In genomic region chr15:33135355-33135781, GRCh38 we compare ENCODE assay signal across 15 cellular contexts. TPM values are rescaled to one million over a fixed set of nuclear protein-coding genes. Genes with fewer than 3 reads are reported as not detected.
DNase-seq lines count a peak whose midpoint lies in the region; ATAC-seq and TF ChIP-seq lines count a peak whose summit lies in the region.
"Had no signal": no experiment of that assay in that cellular context is flagged by ENCODE, and none has a peak within 500 bp of the region (broad histone marks: within the 10 kb centered on the region; RNA-seq: fewer than 3 reads in every experiment).

No MANE protein-coding gene starts in this region.

- no peaks in the 10 kb centered on the region for H3K36me3 ChIP-seq in mammary epithelial cell (ENCODE audit: insufficient read depth, low read length)
- H3K36me3 ChIP-seq in psoas muscle (ENCODE audit: insufficient read depth in 1 of 2, low read depth in 1 of 2) = no peaks in the 10 kb centered on the region
- H3K36me3 ChIP-seq: MG63 had no signal

- in situ Hi-C loops in G401 (cut with HindIII; ENCODE audit: low sequenced_read_pairs) = no loop called here
- in situ Hi-C loops in mammary epithelial cell (cut with MboI; ENCODE audit: low sequenced_read_pairs in 2 of 2) = loop anchor here (10.0 to 25.0 kb wide), 6 partner anchors 51 to 491 kb away; partner anchors contain the start of gene SCG5 (in 1 of the 2)
- in situ Hi-C loops in KBM-7 (cut with MboI; ENCODE audit: low pct_unique_long_range_greater_than_20kb, low sequenced_read_pairs) = no loop called here

- intact Hi-C loops in mammary epithelial cell (cut with micrococcal nuclease) (loop anchor here (10.0 kb wide), 1 partner anchor 181 kb away; no protein-coding TSS in a partner anchor), left cardiac atrium (cut with DNase I) (no loop called here), psoas muscle (cut with DNase I) (loop anchor here (10.0 kb wide), 1 partner anchor 471 kb away; no protein-coding TSS in a partner anchor)

- H3K27me3 ChIP-seq in mammary epithelial cell (ENCODE audit: insufficient read depth, low read length) = no peaks in the 10 kb centered on the region
- no peaks in the 10 kb centered on the region for H3K27me3 ChIP-seq in psoas muscle (ENCODE audit: insufficient read depth in 3 of 3, low read length in 2 of 3)
- H3K27me3 ChIP-seq: MG63 had no signal

- no peak overlapping the region for H3K4me2 ChIP-seq in mammary epithelial cell (ENCODE audit: insufficient read depth, low read depth, low read length)

- H3K79me2 ChIP-seq in mammary epithelial cell (ENCODE audit: insufficient read depth, low read length) = no peaks in the 10 kb centered on the region

- H3K27ac ChIP-seq in mammary epithelial cell (ENCODE audit: insufficient read depth, low read depth, low read length) = no peak overlapping the region
- H3K27ac ChIP-seq in psoas muscle = peak overlapping the region; percentile 51
- H3K27ac ChIP-seq: RWPE1 had no signal

- no peak overlapping the region for H3K9ac ChIP-seq in mammary epithelial cell (ENCODE audit: insufficient read depth, low read length)

- ATAC-seq in left cardiac atrium (peak; percentile 70 to 72), psoas muscle (peak; percentile 78 to 89 (median 85))

- BruUV-seq in mammary epithelial cell (replicated peaks; lab: Mats Ljungman, UMichigan) = no TSS peak

- H2AFZ ChIP-seq in mammary epithelial cell (ENCODE audit: low read depth, low read length) = peak overlapping the region; percentile 83

- dilution Hi-C loops in mammary epithelial cell (cut with HindIII; ENCODE audit: low sequenced_read_pairs) = no loop called here

- CTCF ChIA-PET in mammary epithelial cell (lab: Charles Lee; ENCODE audit: low non-redundant PET) = no interaction called here

- H4K20me1 ChIP-seq in mammary epithelial cell (ENCODE audit: insufficient read depth, low read length) = no peaks in the 10 kb centered on the region

- TF ChIP-seq CTCF in mammary epithelial cell (conservative IDR thresholded peaks at IDR 0.05 in 1 of 2, IDR thresholded peaks at IDR 0.05 in 1 of 2; ENCODE audit: extremely low read depth in 1 of 2, insufficient read depth in 1 of 2, low read depth in 1 of 2, low read length in 2 of 2) = no peak
- no peak for TF ChIP-seq CTCF in psoas muscle (IDR thresholded peaks at IDR 0.05)
- no peak for TF ChIP-seq CTCF in GM20000 (IDR thresholded peaks at IDR 0.05; ENCODE audit: extremely low read depth, missing control alignments)

- H3K4me1 ChIP-seq in mammary epithelial cell (ENCODE audit: insufficient read depth, low read length) (peaks cover 23% of the 10 kb centered on the region), psoas muscle (peaks cover 42% of the 10 kb centered on the region)

- H3K9me3 ChIP-seq in mammary epithelial cell (replicated peaks; ENCODE audit: insufficient read depth, low read length) = no peaks in the 10 kb centered on the region
- no peaks in the 10 kb centered on the region for H3K9me3 ChIP-seq in psoas muscle
- H3K9me3 ChIP-seq: MG63 had no signal

- WGBS in mammary epithelial cell (ENCODE audit: low coverage, missing lambda C conversion rate) = 16% methylated on average over 5 of the region's 5 CpGs
- 17 to 27% (median 23%) methylated on average over 5 of the region's 5 CpGs for WGBS in psoas muscle, 3 donors

- DNase-seq in G401 (ENCODE audit: low spot score) (peak; percentile 8), mammary epithelial cell (no peak), left cardiac atrium (no peak), psoas muscle (peak; percentile 64 to 65), NCI-H187 (lab: John Stamatoyannopoulos, UW) (no peak), KBM-7 (no peak), ureter (ENCODE audit: low spot score) (no peak), GM20000 (ENCODE audit: low spot score) (no peak)
- DNase-seq: activated CD4-positive, alpha-beta T cell treated with anti-CD3 and anti-CD28 coated beads for 48 hours; cerebellar nuclear complex; DMS 273 treated with DMSO at 0.1 percent for 48 hours; MG63; NCI-H2081 treated with DMSO at 0.1 percent for 48 hours; stimulated activated CD4-positive, alpha-beta T cell treated with anti-CD3 and anti-CD28 coated beads, Interleukin-4, amount 100 ng/mL, for 4 hours had no signal

- no peak overlapping the region for H3K4me3 ChIP-seq in mammary epithelial cell (replicated peaks in 1 of 3; ENCODE audit: insufficient read depth in 1 of 3, low read depth in 2 of 3, low read length in 3 of 3)
- no peak overlapping the region for H3K4me3 ChIP-seq in psoas muscle
- H3K4me3 ChIP-seq: MG63 had no signal

RNA-seq across cellular contexts. Expression of gene FMN1, which starts 59.1 kb away (rescaled TPM):
- total RNA-seq in G401 (2014; rRNA removed; shearing (Covaris generic)) = not detected in 2 replicates
- 1 to 10 TPM; 4.2 to 6.7 TPM for total RNA-seq in mammary epithelial cell
- 0.69 TPM for polyA plus RNA-seq in mammary epithelial cell
- 3.9 TPM for polyA minus RNA-seq in mammary epithelial cell
- total RNA-seq in left cardiac atrium = 1 to 10 TPM; 5.4 to 9.4 TPM
- total RNA-seq in psoas muscle = 10 to 100 TPM in 2 of 4 donors, 1 to 10 TPM in 2; 2.2 to 20.0 (median 6.4) TPM
- polyA plus RNA-seq in psoas muscle = 1 to 10 TPM in 1 of 3 donors, under 1 TPM in 2; 0.21 to 2.5 (median 0.25) TPM
- total RNA-seq in ureter = 16.1 TPM

Comparison
In these comparisons a context has a peak if more than half of its experiments do, and no peak if none do; other contexts are left out.
1. DNase-seq: peak in G401 (single experiment) and psoas muscle (2 of 2); none in mammary epithelial cell (single experiment), left cardiac atrium (single experiment), NCI-H187 (0 of 2), KBM-7 (single experiment), ureter (single experiment) and GM20000 (single experiment).
2. in situ Hi-C loops: an anchor here in mammary epithelial cell (10.0 to 25.0 kb wide); none called in G401 and KBM-7.
3. intact Hi-C loops: an anchor here in mammary epithelial cell (10.0 kb wide) and psoas muscle (10.0 kb wide); none called in left cardiac atrium.